ENCODE assay signal across 1 cellular context in genomic region chr1:115790846-115791245, GRCh38.
TF ChIP-seq lines count a peak whose summit lies in the region.

No MANE protein-coding gene starts in this region.

TF ChIP-seq in WTC11, 78 proteins besides CTCF, POLR2A, EP300 and RAD21 (continued from another document):
- TF ChIP-seq ZBTB43 (CRISPR knock-in tag; IDR thresholded peaks at IDR 0.05), result no peak
